In the genomic region with DNA sequence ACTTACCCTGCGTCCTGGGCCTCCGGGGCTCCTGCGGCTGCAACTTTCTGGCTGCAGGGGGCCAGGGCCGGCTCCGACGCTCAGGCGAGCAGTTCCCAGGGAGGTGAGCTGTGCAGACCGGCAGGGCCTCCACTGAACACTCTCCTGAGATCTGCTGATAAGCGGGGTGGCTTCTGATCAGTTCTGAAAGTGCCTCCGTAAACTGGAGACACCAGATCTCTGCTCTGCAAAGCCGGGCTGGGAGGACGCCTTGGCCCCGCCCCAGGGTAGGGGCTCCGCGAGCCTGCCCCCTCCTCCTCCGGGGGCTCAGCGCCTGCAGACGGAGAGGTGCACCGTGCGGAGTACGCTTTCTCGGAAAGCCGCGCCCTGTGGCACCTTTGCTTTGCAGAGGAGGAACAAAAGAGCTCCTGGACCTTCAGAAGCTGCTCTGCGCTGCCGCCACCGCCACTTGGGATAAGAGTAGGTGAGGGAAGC, we compare ENCODE assay signal across 8 cellular contexts.
DNase-seq lines count a peak whose midpoint lies in the region; ATAC-seq and TF ChIP-seq lines count a peak whose summit lies in the region.

No MANE protein-coding gene starts in this region.

- CTCF ChIA-PET in HEK293 (lab: Yijun Ruan, JAX): interaction anchor here (0.5 kb wide), 1 partner anchor 627 kb away, joined by 6 read pairs; no protein-coding TSS in a partner anchor

- ATAC-seq in right cardiac atrium (peak; percentile 41 to 55), HG03571 (IDR thresholded peaks at IDR 0.05; ENCODE audit: unreplicated experiment) (no peak), HG02840 (IDR thresholded peaks at IDR 0.05; ENCODE audit: low FRiP score, unreplicated experiment) (no peak)

- H3K36me3 Mint-ChIP-seq in activated T-cell treated with anti-CD3 and anti-CD28 coated beads, Interleukin-2, amount 50 U/mL, for 24 hours (ENCODE audit: low read depth): peaks cover 24% of the 10 kb centered on the region

- H3K4me3 ChIP-seq in HEK293 (ENCODE audit: low read depth, low read length) (no peak overlapping the region), right cardiac atrium (ENCODE audit: low read length) (peak overlapping the region; percentile 4), spleen (peak overlapping the region in 7 of 8 donors; percentile 3 to 61 (median 25))

- H3K27me3 ChIP-seq in right cardiac atrium (ENCODE audit: control insufficient read depth, insufficient read depth) (no peaks in the 10 kb centered on the region), spleen (replicated peaks in 1 of 7) (no peaks in the 10 kb centered on the region)

- H3K36me3 ChIP-seq in HEK293 (ENCODE audit: control insufficient read depth in 2 of 2, insufficient read depth in 1 of 2, low read length in 2 of 2) (no peaks in the 10 kb centered on the region; a peak in 1 of 3 replicates), spleen (peaks cover 0 to 27% (median under 1%) of the 10 kb centered on the region in 6 donors)

- TF ChIP-seq CTCF in HEK293 (tag by site-specific recombination; IDR thresholded peaks at IDR 0.05) (no peak), spleen (IDR thresholded peaks at IDR 0.05 in 8 of 11, conservative IDR thresholded peaks at IDR 0.05 in 3 of 11) (peak in 1 of 11 experiments; percentile 13)

- WGBS in right cardiac atrium: 21% methylated on average over 27 of the region's 27 CpGs
- 14 to 45% (median 29%) methylated on average over 15 to 27 of the region's 27 CpGs for WGBS in spleen, 5 donors

- H3K27me3 Mint-ChIP-seq in activated T-cell treated with anti-CD3 and anti-CD28 coated beads, Interleukin-2, amount 50 U/mL, for 24 hours: no peaks in the 10 kb centered on the region

- peaks cover 4% of the 10 kb centered on the region for H3K4me1 Mint-ChIP-seq in activated T-cell treated with anti-CD3 and anti-CD28 coated beads, Interleukin-2, amount 50 U/mL, for 24 hours (ENCODE audit: low read depth)

- H3K27ac Mint-ChIP-seq in activated T-cell treated with anti-CD3 and anti-CD28 coated beads, Interleukin-2, amount 50 U/mL, for 24 hours: no peak overlapping the region

- no peak for TF ChIP-seq POLR2A in spleen (IDR thresholded peaks at IDR 0.05)

- peak; percentile 33 for DNase-seq in activated T-cell treated with anti-CD3 and anti-CD28 coated beads, Interleukin-2, amount 50 U/mL, for 24 hours
- DNase-seq in right cardiac atrium (no peak), spleen (no peak), mesenteric fat pad (ENCODE audit: low spot score) (no peak), T1000 (lab: John Stamatoyannopoulos, UW) (no peak)

- intact Hi-C loops in right cardiac atrium (cut with DNase I): no loop called here
- intact Hi-C loops in spleen (cut with DNase I; ENCODE audit: low total_unique reads): no loop called here

- H3K9me3 ChIP-seq in HEK293 (ENCODE audit: control insufficient read depth, insufficient read depth, low read depth, low read length): no peaks in the 10 kb centered on the region
- H3K9me3 ChIP-seq in right cardiac atrium (ENCODE audit: control insufficient read depth, low read length): no peaks in the 10 kb centered on the region
- no peaks in the 10 kb centered on the region for H3K9me3 ChIP-seq in spleen

- POLR2A ChIA-PET in HEK293 (lab: Yijun Ruan, JAX): no interaction called here

- H3K4me3 Mint-ChIP-seq in activated T-cell treated with anti-CD3 and anti-CD28 coated beads, Interleukin-2, amount 50 U/mL, for 24 hours: no peak overlapping the region

- H3K4me1 ChIP-seq in HEK293 (ENCODE audit: control insufficient read depth, insufficient read depth, low read length) (no peaks in the 10 kb centered on the region), right cardiac atrium (ENCODE audit: control insufficient read depth, insufficient read depth, low read length) (no peaks in the 10 kb centered on the region), spleen (peaks cover 0 to 15% (median 7%) of the 10 kb centered on the region in 6 donors)

- no peak overlapping the region for H3K27ac ChIP-seq in HEK293 (ENCODE audit: extremely low read depth, low read depth, low read length)
- H3K27ac ChIP-seq in right cardiac atrium (ENCODE audit: low read length): no peak overlapping the region
- no peak overlapping the region for H3K27ac ChIP-seq in spleen

- H3K9me3 Mint-ChIP-seq in activated T-cell treated with anti-CD3 and anti-CD28 coated beads, Interleukin-2, amount 50 U/mL, for 24 hours: no peaks in the 10 kb centered on the region

TF ChIP-seq in HEK293, 187 proteins besides CTCF, POLR2A, EP300 and RAD21:
- TF ChIP-seq, protein P1, sequence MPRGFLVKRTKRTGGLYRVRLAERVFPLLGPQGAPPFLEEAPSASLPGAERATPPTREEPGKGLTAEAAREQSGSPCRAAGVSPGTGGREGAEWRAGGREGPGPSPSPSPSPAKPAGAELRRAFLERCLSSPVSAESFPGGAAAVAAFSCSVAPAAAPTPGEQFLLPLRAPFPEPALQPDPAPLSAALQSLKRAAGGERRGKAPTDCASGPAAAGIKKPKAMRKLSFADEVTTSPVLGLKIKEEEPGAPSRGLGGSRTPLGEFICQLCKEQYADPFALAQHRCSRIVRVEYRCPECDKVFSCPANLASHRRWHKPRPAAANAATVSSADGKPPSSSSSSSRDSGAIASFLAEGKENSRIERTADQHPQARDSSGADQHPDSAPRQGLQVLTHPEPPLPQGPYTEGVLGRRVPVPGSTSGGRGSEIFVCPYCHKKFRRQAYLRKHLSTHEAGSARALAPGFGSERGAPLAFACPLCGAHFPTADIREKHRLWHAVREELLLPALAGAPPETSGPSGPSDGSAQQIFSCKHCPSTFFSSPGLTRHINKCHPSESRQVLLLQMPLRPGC (tag by site-specific recombination; IDR thresholded peaks at IDR 0.05): no peak
- TF ChIP-seq, protein P2, sequence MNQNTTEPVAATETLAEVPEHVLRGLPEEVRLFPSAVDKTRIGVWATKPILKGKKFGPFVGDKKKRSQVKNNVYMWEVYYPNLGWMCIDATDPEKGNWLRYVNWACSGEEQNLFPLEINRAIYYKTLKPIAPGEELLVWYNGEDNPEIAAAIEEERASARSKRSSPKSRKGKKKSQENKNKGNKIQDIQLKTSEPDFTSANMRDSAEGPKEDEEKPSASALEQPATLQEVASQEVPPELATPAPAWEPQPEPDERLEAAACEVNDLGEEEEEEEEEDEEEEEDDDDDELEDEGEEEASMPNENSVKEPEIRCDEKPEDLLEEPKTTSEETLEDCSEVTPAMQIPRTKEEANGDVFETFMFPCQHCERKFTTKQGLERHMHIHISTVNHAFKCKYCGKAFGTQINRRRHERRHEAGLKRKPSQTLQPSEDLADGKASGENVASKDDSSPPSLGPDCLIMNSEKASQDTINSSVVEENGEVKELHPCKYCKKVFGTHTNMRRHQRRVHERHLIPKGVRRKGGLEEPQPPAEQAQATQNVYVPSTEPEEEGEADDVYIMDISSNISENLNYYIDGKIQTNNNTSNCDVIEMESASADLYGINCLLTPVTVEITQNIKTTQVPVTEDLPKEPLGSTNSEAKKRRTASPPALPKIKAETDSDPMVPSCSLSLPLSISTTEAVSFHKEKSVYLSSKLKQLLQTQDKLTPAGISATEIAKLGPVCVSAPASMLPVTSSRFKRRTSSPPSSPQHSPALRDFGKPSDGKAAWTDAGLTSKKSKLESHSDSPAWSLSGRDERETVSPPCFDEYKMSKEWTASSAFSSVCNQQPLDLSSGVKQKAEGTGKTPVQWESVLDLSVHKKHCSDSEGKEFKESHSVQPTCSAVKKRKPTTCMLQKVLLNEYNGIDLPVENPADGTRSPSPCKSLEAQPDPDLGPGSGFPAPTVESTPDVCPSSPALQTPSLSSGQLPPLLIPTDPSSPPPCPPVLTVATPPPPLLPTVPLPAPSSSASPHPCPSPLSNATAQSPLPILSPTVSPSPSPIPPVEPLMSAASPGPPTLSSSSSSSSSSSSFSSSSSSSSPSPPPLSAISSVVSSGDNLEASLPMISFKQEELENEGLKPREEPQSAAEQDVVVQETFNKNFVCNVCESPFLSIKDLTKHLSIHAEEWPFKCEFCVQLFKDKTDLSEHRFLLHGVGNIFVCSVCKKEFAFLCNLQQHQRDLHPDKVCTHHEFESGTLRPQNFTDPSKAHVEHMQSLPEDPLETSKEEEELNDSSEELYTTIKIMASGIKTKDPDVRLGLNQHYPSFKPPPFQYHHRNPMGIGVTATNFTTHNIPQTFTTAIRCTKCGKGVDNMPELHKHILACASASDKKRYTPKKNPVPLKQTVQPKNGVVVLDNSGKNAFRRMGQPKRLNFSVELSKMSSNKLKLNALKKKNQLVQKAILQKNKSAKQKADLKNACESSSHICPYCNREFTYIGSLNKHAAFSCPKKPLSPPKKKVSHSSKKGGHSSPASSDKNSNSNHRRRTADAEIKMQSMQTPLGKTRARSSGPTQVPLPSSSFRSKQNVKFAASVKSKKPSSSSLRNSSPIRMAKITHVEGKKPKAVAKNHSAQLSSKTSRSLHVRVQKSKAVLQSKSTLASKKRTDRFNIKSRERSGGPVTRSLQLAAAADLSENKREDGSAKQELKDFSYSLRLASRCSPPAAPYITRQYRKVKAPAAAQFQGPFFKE (tag by site-specific recombination; IDR thresholded peaks at IDR 0.05; ENCODE audit: borderline replicate concordance): no peak
- TF ChIP-seq GLIS1 (tag by site-specific recombination; IDR thresholded peaks at IDR 0.05): 0 out of 2 replicates have a peak, but pooled peaks have one; percentile 19
TF ChIP-seq in HEK293: peak in this region for 1.

Comparison
In these comparisons a context has a peak if more than half of its experiments do, and no peak if none do; other contexts are left out.
1. ATAC-seq: peak in right cardiac atrium (2 of 2); none in HG03571 (single experiment) and HG02840 (single experiment).